Comparison of ENCODE assay signal across 24 cellular contexts in genomic region chr12:85182699-85183098, GRCh38.
DNase-seq lines count a peak whose midpoint lies in the region; ATAC-seq and TF ChIP-seq lines count a peak whose summit lies in the region.
"Had no signal": no experiment of that assay in that cellular context is flagged by ENCODE, and none has a peak within 500 bp of the region (broad histone marks: within the 10 kb centered on the region; RNA-seq: fewer than 3 reads in every experiment).

No MANE protein-coding gene starts in this region.

- H3K27ac Mint-ChIP-seq in WTC11 (no peak overlapping the region), nephron progenitor cell (no peak overlapping the region)
- H3K27ac Mint-ChIP-seq: activated CD4-positive, alpha-beta memory T cell treated with anti-CD3 and anti-CD28 coated beads, Interleukin-2, amount 10 ng/mL, durations not matched to agents 7 days and 5 days; HFFc6; naive thymus-derived CD4-positive, alpha-beta T cell had no signal

- H3K4me3 ChIP-seq in fibroblast of villous mesenchyme (ENCODE audit: low read depth, low read length), result no peak overlapping the region
- H3K4me3 ChIP-seq in upper lobe of right lung, result no peak overlapping the region

- DNase-seq in EH (ENCODE audit: low read depth) (peak; percentile 55), WTC11 (ENCODE audit: low spot score) (no peak), fibroblast of villous mesenchyme (ENCODE audit: low read depth) (peak; percentile 14), nephron progenitor cell (peak; percentile 7), hippocampal formation (lab: John Stamatoyannopoulos, UW) (no peak), upper lobe of right lung (no peak)
- DNase-seq: ACHN; activated CD4-positive, alpha-beta memory T cell treated with anti-CD3 and anti-CD28 coated beads, Interleukin-2, amount 10 ng/mL, durations not matched to agents 7 days and 5 days; activated gamma-delta T cell; activated T-cell treated with anti-CD3 and anti-CD28 coated beads for 4 hours; dermis blood vessel endothelial cell; DMS153; foreskin keratinocyte; HFFc6; Kasumi-1; left cardiac atrium; naive thymus-derived CD4-positive, alpha-beta T cell; NCI-H1092 treated with DMSO at 0.1 percent for 48 hours; NCI-H1930; NCI-H2227 treated with DMSO at 0.1 percent for 48 hours; SW 1271 had no signal

- H3K9me3 Mint-ChIP-seq in WTC11 (no peaks in the 10 kb centered on the region), nephron progenitor cell (no peaks in the 10 kb centered on the region)
- H3K9me3 Mint-ChIP-seq: activated CD4-positive, alpha-beta memory T cell treated with anti-CD3 and anti-CD28 coated beads, Interleukin-2, amount 10 ng/mL, durations not matched to agents 7 days and 5 days; HFFc6 had no signal

- CTCF ChIA-PET in WTC11 (lab: Charles Lee), result no interaction called here

- ATAC-seq in WTC11 (peak; percentile 47; the same call in 1 of the 2 replicates), GM18502 (IDR thresholded peaks at IDR 0.05; ENCODE audit: poor library complexity, unreplicated experiment) (no peak), HG02642 (IDR thresholded peaks at IDR 0.05; ENCODE audit: poor library complexity, unreplicated experiment) (no peak), upper lobe of right lung (no peak)
- ATAC-seq: foreskin keratinocyte; left cardiac atrium; naive thymus-derived CD4-positive, alpha-beta T cell had no signal

- no peaks in the 10 kb centered on the region for H3K36me3 ChIP-seq in upper lobe of right lung

- intact Hi-C loops in upper lobe of right lung (cut with DNase I), result no loop called here

- no peak overlapping the region for H3K27ac ChIP-seq in upper lobe of right lung
- H3K27ac ChIP-seq: C4-2B, foreskin keratinocyte had no signal

- H3K4me1 Mint-ChIP-seq in WTC11, result no peaks in the 10 kb centered on the region
- no peaks in the 10 kb centered on the region for H3K4me1 Mint-ChIP-seq in nephron progenitor cell
- H3K4me1 Mint-ChIP-seq: activated CD4-positive, alpha-beta memory T cell treated with anti-CD3 and anti-CD28 coated beads, Interleukin-2, amount 10 ng/mL, durations not matched to agents 7 days and 5 days; naive thymus-derived CD4-positive, alpha-beta T cell had no signal

- H3K36me3 Mint-ChIP-seq in WTC11 (no peaks in the 10 kb centered on the region), nephron progenitor cell (ENCODE audit: low read depth) (no peaks in the 10 kb centered on the region)
- H3K36me3 Mint-ChIP-seq: naive thymus-derived CD4-positive, alpha-beta T cell had no signal

- H3K27me3 ChIP-seq in upper lobe of right lung, result no peaks in the 10 kb centered on the region
- H3K27me3 ChIP-seq: foreskin keratinocyte had no signal

- TF ChIP-seq CTCF in WTC11 (IDR thresholded peaks at IDR 0.05) (no peak), fibroblast of villous mesenchyme (IDR thresholded peaks at IDR 0.05; ENCODE audit: insufficient read depth, low read depth, low read length) (no peak), nephron progenitor cell (IDR thresholded peaks at IDR 0.05) (no peak), upper lobe of right lung (IDR thresholded peaks at IDR 0.05) (no peak)

- POLR2A ChIA-PET in WTC11 (lab: Charles Lee), result no interaction called here

- H3K27me3 Mint-ChIP-seq in WTC11 (ENCODE audit: low read depth) (no peaks in the 10 kb centered on the region), nephron progenitor cell (ENCODE audit: low read depth, poor library complexity) (no peaks in the 10 kb centered on the region)
- H3K27me3 Mint-ChIP-seq: activated CD4-positive, alpha-beta memory T cell treated with anti-CD3 and anti-CD28 coated beads, Interleukin-2, amount 10 ng/mL, durations not matched to agents 7 days and 5 days; naive thymus-derived CD4-positive, alpha-beta T cell had no signal

- no peaks in the 10 kb centered on the region for H3K9me3 ChIP-seq in upper lobe of right lung

- H3K4me1 ChIP-seq in upper lobe of right lung, result no peaks in the 10 kb centered on the region
- H3K4me1 ChIP-seq: foreskin keratinocyte had no signal

- H3K4me3 Mint-ChIP-seq in WTC11 (no peak overlapping the region), nephron progenitor cell (no peak overlapping the region)
- H3K4me3 Mint-ChIP-seq: activated CD4-positive, alpha-beta memory T cell treated with anti-CD3 and anti-CD28 coated beads, Interleukin-2, amount 10 ng/mL, durations not matched to agents 7 days and 5 days; HFFc6; naive thymus-derived CD4-positive, alpha-beta T cell had no signal

TF ChIP-seq in WTC11, 78 proteins besides CTCF, POLR2A, EP300 and RAD21 (continues in another document):
- no peak for TF ChIP-seq E2F5 (CRISPR knock-in tag; IDR thresholded peaks at IDR 0.05)
- TF ChIP-seq SMAD3 (CRISPR knock-in tag; IDR thresholded peaks at IDR 0.05; ENCODE audit: borderline replicate concordance), result no peak
- TF ChIP-seq FOXK1 (CRISPR knock-in tag; IDR thresholded peaks at IDR 0.05), result no peak
- no peak for TF ChIP-seq ZNF138 (CRISPR knock-in tag; conservative IDR thresholded peaks at IDR 0.05)
- no peak for TF ChIP-seq ZNF416 (CRISPR knock-in tag; IDR thresholded peaks at IDR 0.05)
- TF ChIP-seq GRHL2 (CRISPR knock-in tag; IDR thresholded peaks at IDR 0.05; ENCODE audit: insufficient replicate concordance, severe bottlenecking), result no peak
- TF ChIP-seq TP53 (CRISPR knock-in tag; IDR thresholded peaks at IDR 0.05), result no peak
- no peak for TF ChIP-seq ELF4 (CRISPR knock-in tag; IDR thresholded peaks at IDR 0.05; ENCODE audit: low read depth)
- TF ChIP-seq NR3C1 (CRISPR knock-in tag; conservative IDR thresholded peaks at IDR 0.05; ENCODE audit: low read depth), result no peak
- no peak for TF ChIP-seq ZNF281 (CRISPR knock-in tag; IDR thresholded peaks at IDR 0.05)
- TF ChIP-seq TCF7 (CRISPR knock-in tag; IDR thresholded peaks at IDR 0.05; ENCODE audit: low read depth), result no peak
- no peak for TF ChIP-seq AR (CRISPR knock-in tag; IDR thresholded peaks at IDR 0.05)
- no peak for TF ChIP-seq PREB (CRISPR knock-in tag; IDR thresholded peaks at IDR 0.05; ENCODE audit: borderline replicate concordance)
- TF ChIP-seq KAT7 (CRISPR knock-in tag; IDR thresholded peaks at IDR 0.05; ENCODE audit: borderline replicate concordance), result no peak

Comparison
In these comparisons a context has a peak if more than half of its experiments do, and no peak if none do; other contexts are left out.
1. DNase-seq: peak in EH (single experiment), fibroblast of villous mesenchyme (single experiment) and nephron progenitor cell (single experiment); none in WTC11 (single experiment), hippocampal formation (0 of 2) and upper lobe of right lung (single experiment).